ENCODE assay signal across 1 cellular context in genomic region chr11:14741195-14741594, GRCh38.
TF ChIP-seq lines count a peak whose summit lies in the region.

No MANE protein-coding gene starts in this region.

TF ChIP-seq in HepG2, 621 proteins besides CTCF, POLR2A, EP300 and RAD21 (continued from another document and continues in another):
- TF ChIP-seq ZNF605 (CRISPR knock-in tag; IDR thresholded peaks at IDR 0.05): no peak
- TF ChIP-seq ZNF30 (CRISPR knock-in tag; IDR thresholded peaks at IDR 0.05): no peak
- TF ChIP-seq ZKSCAN8 (CRISPR knock-in tag; IDR thresholded peaks at IDR 0.05; ENCODE audit: borderline replicate concordance): 0 out of 2 replicates have a peak, but pooled peaks have one; percentile 41
- TF ChIP-seq ZMYM4 (CRISPR knock-in tag; IDR thresholded peaks at IDR 0.05): peak; percentile 61; the same call in 1 of the 2 replicates
- no peak for TF ChIP-seq FOSL2 (CRISPR knock-in tag; IDR thresholded peaks at IDR 0.05)
- no peak for TF ChIP-seq KDM5B (CRISPR knock-in tag; IDR thresholded peaks at IDR 0.05; ENCODE audit: borderline replicate concordance)
- TF ChIP-seq ZBTB42 (CRISPR knock-in tag; IDR thresholded peaks at IDR 0.05): no peak
- no peak for TF ChIP-seq CBX2 (IDR thresholded peaks at IDR 0.05; ENCODE audit: low read depth, low read length)
- no peak for TF ChIP-seq CBX2 (CRISPR knock-in tag; IDR thresholded peaks at IDR 0.05; ENCODE audit: low read depth)
- no peak for TF ChIP-seq CEBPZ (IDR thresholded peaks at IDR 0.05; ENCODE audit: low read length)
- TF ChIP-seq ZNF431 (CRISPR knock-in tag; IDR thresholded peaks at IDR 0.05; ENCODE audit: borderline replicate concordance, low read depth): no peak
- peak; percentile 97 for TF ChIP-seq GATAD2A (CRISPR knock-in tag; IDR thresholded peaks at IDR 0.05)
- no peak for TF ChIP-seq ZNF460 (CRISPR knock-in tag; IDR thresholded peaks at IDR 0.05; ENCODE audit: borderline replicate concordance)
- TF ChIP-seq, protein P1, sequence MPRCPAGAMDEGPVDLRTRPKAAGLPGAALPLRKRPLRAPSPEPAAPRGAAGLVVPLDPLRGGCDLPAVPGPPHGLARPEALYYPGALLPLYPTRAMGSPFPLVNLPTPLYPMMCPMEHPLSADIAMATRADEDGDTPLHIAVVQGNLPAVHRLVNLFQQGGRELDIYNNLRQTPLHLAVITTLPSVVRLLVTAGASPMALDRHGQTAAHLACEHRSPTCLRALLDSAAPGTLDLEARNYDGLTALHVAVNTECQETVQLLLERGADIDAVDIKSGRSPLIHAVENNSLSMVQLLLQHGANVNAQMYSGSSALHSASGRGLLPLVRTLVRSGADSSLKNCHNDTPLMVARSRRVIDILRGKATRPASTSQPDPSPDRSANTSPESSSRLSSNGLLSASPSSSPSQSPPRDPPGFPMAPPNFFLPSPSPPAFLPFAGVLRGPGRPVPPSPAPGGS (CRISPR knock-in tag; IDR thresholded peaks at IDR 0.05): no peak
- TF ChIP-seq ZNF724P (CRISPR knock-in tag; IDR thresholded peaks at IDR 0.05; ENCODE audit: borderline replicate concordance): no peak
- no peak for TF ChIP-seq ATF1 (CRISPR knock-in tag; IDR thresholded peaks at IDR 0.05)
- no peak for TF ChIP-seq ZNF646 (CRISPR knock-in tag; IDR thresholded peaks at IDR 0.05)
- TF ChIP-seq ZBTB1 (CRISPR knock-in tag; IDR thresholded peaks at IDR 0.05; ENCODE audit: borderline replicate concordance): no peak
- TF ChIP-seq PRMT3 (CRISPR knock-in tag; IDR thresholded peaks at IDR 0.05; ENCODE audit: borderline replicate concordance, low read depth): no peak
- TF ChIP-seq, protein P2, sequence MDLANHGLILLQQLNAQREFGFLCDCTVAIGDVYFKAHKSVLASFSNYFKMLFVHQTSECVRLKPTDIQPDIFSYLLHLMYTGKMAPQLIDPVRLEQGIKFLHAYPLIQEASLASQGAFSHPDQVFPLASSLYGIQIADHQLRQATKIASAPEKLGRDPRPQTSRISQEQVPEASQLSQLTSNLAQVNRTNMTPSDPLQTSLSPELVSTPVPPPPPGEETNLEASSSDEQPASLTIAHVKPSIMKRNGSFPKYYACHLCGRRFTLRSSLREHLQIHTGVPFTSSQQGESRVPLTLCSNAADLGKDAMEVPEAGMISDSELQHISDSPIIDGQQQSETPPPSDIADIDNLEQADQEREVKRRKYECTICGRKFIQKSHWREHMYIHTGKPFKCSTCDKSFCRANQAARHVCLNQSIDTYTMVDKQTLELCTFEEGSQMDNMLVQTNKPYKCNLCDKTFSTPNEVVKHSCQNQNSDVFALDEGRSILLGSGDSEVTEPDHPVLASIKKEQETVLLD (CRISPR knock-in tag; IDR thresholded peaks at IDR 0.05; ENCODE audit: low read depth): no peak
- TF ChIP-seq ZBTB3 (CRISPR knock-in tag; IDR thresholded peaks at IDR 0.05; ENCODE audit: borderline replicate concordance, low read depth): no peak
- peak; percentile 53 for TF ChIP-seq THAP11 (CRISPR knock-in tag; IDR thresholded peaks at IDR 0.05)
- peak; percentile 33; the same call in 1 of the 2 replicates for TF ChIP-seq YEATS4 (CRISPR knock-in tag; IDR thresholded peaks at IDR 0.05; ENCODE audit: borderline replicate concordance)
- TF ChIP-seq RARG (CRISPR knock-in tag; IDR thresholded peaks at IDR 0.05; ENCODE audit: low read depth): no peak
- TF ChIP-seq RAD51 (IDR thresholded peaks at IDR 0.05; ENCODE audit: borderline replicate concordance): no peak
- no peak for TF ChIP-seq PAWR (CRISPR knock-in tag; IDR thresholded peaks at IDR 0.05; ENCODE audit: borderline replicate concordance)
- TF ChIP-seq SIX1 (CRISPR knock-in tag; IDR thresholded peaks at IDR 0.05; ENCODE audit: borderline replicate concordance): peak; percentile 64; the same call in 1 of the 2 replicates
- no peak for TF ChIP-seq JDP2 (CRISPR knock-in tag; IDR thresholded peaks at IDR 0.05; ENCODE audit: borderline replicate concordance)
- no peak for TF ChIP-seq ZSCAN9 (CRISPR knock-in tag; IDR thresholded peaks at IDR 0.05; ENCODE audit: borderline replicate concordance)
- no peak for TF ChIP-seq SUZ12 (IDR thresholded peaks at IDR 0.05; ENCODE audit: low read depth, low read length)
- TF ChIP-seq IKZF1 (IDR thresholded peaks at IDR 0.05): no peak
- no peak for TF ChIP-seq ZFP36L1 (CRISPR knock-in tag; IDR thresholded peaks at IDR 0.05)
- TF ChIP-seq ZFP91 (CRISPR knock-in tag; IDR thresholded peaks at IDR 0.05; ENCODE audit: borderline replicate concordance): no peak
- no peak for TF ChIP-seq ZNF121 (CRISPR knock-in tag; IDR thresholded peaks at IDR 0.05)
- TF ChIP-seq NAIF1 (CRISPR knock-in tag; IDR thresholded peaks at IDR 0.05; ENCODE audit: borderline replicate concordance): no peak
- no peak for TF ChIP-seq GPN1 (CRISPR knock-in tag; IDR thresholded peaks at IDR 0.05; ENCODE audit: borderline replicate concordance)
- no peak for TF ChIP-seq KLF16 (CRISPR knock-in tag; IDR thresholded peaks at IDR 0.05)
- TF ChIP-seq ZNF510 (CRISPR knock-in tag; IDR thresholded peaks at IDR 0.05; ENCODE audit: low read depth): no peak
- TF ChIP-seq, protein P3, sequence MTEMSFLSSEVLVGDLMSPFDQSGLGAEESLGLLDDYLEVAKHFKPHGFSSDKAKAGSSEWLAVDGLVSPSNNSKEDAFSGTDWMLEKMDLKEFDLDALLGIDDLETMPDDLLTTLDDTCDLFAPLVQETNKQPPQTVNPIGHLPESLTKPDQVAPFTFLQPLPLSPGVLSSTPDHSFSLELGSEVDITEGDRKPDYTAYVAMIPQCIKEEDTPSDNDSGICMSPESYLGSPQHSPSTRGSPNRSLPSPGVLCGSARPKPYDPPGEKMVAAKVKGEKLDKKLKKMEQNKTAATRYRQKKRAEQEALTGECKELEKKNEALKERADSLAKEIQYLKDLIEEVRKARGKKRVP (CRISPR knock-in tag; IDR thresholded peaks at IDR 0.05): peak in 1 of 2 experiments; percentile 57; a peak in 1 of 4 replicates
- peak; percentile 44; the same call in 1 of the 2 replicates for TF ChIP-seq MED1 (CRISPR knock-in tag; IDR thresholded peaks at IDR 0.05)
- TF ChIP-seq, protein P4, sequence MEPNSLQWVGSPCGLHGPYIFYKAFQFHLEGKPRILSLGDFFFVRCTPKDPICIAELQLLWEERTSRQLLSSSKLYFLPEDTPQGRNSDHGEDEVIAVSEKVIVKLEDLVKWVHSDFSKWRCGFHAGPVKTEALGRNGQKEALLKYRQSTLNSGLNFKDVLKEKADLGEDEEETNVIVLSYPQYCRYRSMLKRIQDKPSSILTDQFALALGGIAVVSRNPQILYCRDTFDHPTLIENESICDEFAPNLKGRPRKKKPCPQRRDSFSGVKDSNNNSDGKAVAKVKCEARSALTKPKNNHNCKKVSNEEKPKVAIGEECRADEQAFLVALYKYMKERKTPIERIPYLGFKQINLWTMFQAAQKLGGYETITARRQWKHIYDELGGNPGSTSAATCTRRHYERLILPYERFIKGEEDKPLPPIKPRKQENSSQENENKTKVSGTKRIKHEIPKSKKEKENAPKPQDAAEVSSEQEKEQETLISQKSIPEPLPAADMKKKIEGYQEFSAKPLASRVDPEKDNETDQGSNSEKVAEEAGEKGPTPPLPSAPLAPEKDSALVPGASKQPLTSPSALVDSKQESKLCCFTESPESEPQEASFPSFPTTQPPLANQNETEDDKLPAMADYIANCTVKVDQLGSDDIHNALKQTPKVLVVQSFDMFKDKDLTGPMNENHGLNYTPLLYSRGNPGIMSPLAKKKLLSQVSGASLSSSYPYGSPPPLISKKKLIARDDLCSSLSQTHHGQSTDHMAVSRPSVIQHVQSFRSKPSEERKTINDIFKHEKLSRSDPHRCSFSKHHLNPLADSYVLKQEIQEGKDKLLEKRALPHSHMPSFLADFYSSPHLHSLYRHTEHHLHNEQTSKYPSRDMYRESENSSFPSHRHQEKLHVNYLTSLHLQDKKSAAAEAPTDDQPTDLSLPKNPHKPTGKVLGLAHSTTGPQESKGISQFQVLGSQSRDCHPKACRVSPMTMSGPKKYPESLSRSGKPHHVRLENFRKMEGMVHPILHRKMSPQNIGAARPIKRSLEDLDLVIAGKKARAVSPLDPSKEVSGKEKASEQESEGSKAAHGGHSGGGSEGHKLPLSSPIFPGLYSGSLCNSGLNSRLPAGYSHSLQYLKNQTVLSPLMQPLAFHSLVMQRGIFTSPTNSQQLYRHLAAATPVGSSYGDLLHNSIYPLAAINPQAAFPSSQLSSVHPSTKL (CRISPR knock-in tag; IDR thresholded peaks at IDR 0.05): peak; percentile 92
- TF ChIP-seq ZNF251 (CRISPR knock-in tag; IDR thresholded peaks at IDR 0.05): no peak
- no peak for TF ChIP-seq PCBP2 (optimal IDR thresholded peaks at IDR 0.05; ENCODE audit: low read depth, low read length, poor library complexity, severe bottlenecking)
- no peak for TF ChIP-seq FOXK2 (IDR thresholded peaks at IDR 0.05)
- TF ChIP-seq MAFK (conservative IDR thresholded peaks at IDR 0.05 in 1 of 2, IDR thresholded peaks at IDR 0.05 in 1 of 2; ENCODE audit: low read length in 2 of 2): no peak
